ENCODE assay signal across 19 cellular contexts in the genomic region with DNA sequence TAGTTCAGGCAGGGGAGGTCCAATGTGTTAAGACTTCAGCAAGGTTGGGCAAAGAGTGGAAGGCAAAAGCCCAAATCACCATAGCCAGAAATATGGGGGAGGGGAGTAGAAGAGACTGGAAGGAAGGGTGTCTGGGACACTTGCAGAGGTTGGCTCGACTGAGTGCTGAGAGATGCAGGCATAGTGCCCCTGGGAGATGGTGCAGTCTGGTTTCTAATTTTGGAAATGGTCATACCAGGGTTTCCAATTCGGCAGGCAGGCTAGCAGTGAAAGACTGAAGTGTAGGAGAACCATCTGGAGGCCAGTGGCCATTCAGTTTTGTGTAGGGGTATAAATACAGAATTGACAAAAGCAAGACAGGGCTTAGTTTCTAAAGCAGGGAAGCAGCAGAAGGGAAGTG. TPM values are rescaled to one million over a fixed set of nuclear protein-coding genes. Genes with fewer than 3 reads are reported as not detected.
A peak's percentile ranks its signal among the peaks of the same experiment; 100 is the strongest.
DNase-seq lines count a peak whose midpoint lies in the region; ATAC-seq, FAIRE-seq and TF ChIP-seq lines count a peak whose summit lies in the region.
"Had no signal": no experiment of that assay in that cellular context is flagged by ENCODE, and none has a peak within 500 bp of the region (broad histone marks: within the 10 kb centered on the region; RNA-seq: fewer than 3 reads in every experiment).

No MANE protein-coding gene starts in this region.

- peak overlapping the region; percentile 77 for H2BK5ac ChIP-seq in trophoblast cell (ENCODE audit: low read depth, low read length, poor library complexity)

- H3K79me2 ChIP-seq in HepG2 (ENCODE audit: insufficient read depth, low read length) (peaks cover 7% of the 10 kb centered on the region), K562 (ENCODE audit: control insufficient read depth, insufficient read depth, low read length) (peaks cover 2% of the 10 kb centered on the region; the same call in 1 of the 3 replicates), trophoblast cell (ENCODE audit: control insufficient read depth, insufficient read depth, low read length, poor library complexity) (peaks cover 2% of the 10 kb centered on the region)

- H3K4me1 ChIP-seq in HepG2 (ENCODE audit: insufficient read depth, low read length), result peaks cover 83% of the 10 kb centered on the region
- H3K4me1 ChIP-seq in right lobe of liver, result peaks cover 0 to 35% (median 2%) of the 10 kb centered on the region in 4 donors
- H3K4me1 ChIP-seq in K562 (replicated peaks in 1 of 2; ENCODE audit: control insufficient read depth in 2 of 2, insufficient read depth in 2 of 2, low read length in 2 of 2), result peaks cover 14 to 27% of the 10 kb centered on the region in 2 experiments; a peak in 3 of 5 replicates
- H3K4me1 ChIP-seq in trophoblast cell (ENCODE audit: control insufficient read depth in 1 of 2, insufficient read depth in 2 of 2, low read length in 2 of 2), result peaks cover 16 to 25% of the 10 kb centered on the region in 2 experiments
- peaks cover 0 to 38% (median 15%) of the 10 kb centered on the region in 4 donors for H3K4me1 ChIP-seq in tibial artery

- TF ChIP-seq CTCF in HepG2 (CRISPR knock-in tag; IDR thresholded peaks at IDR 0.05) (no peak), right lobe of liver (IDR thresholded peaks at IDR 0.05) (no peak), K562 (IDR thresholded peaks at IDR 0.05 in 2 of 3, conservative IDR thresholded peaks at IDR 0.05 in 1 of 3; ENCODE audit: insufficient read depth in 2 of 3, low read depth in 1 of 3, low read length in 3 of 3) (no peak), tibial artery (IDR thresholded peaks at IDR 0.05) (no peak)

- H3K79me1 ChIP-seq in trophoblast cell (ENCODE audit: low read length), result peaks cover 18% of the 10 kb centered on the region

- intact Hi-C loops in HepG2 (cut with micrococcal nuclease; ENCODE audit: unreplicated experiment) (no loop called here), right lobe of liver (cut with DNase I) (no loop called here), K562 (cut with micrococcal nuclease) (no loop called here), tibial artery (cut with DNase I; ENCODE audit: low total_unique reads) (no loop called here)

- 92% methylated on average over 2 of the region's 2 CpGs for WGBS in HepG2 (ENCODE audit: low lambda C conversion rate)
- 88% methylated on average over 2 of the region's 2 CpGs for WGBS in right lobe of liver (ENCODE audit: insufficient coverage, low coverage, low lambda C conversion rate, missing lambda C conversion rate)
- 66% methylated on average over 2 of the region's 2 CpGs for WGBS in K562 (ENCODE audit: insufficient coverage, low coverage, missing lambda C conversion rate)
- WGBS in trophoblast cell (ENCODE audit: extremely low coverage, insufficient coverage, insufficient read length), result no CpG with 5 or more reads among the region's 2 CpGs

- no peak overlapping the region for H4K12ac ChIP-seq in trophoblast cell (ENCODE audit: low read depth, low read length)

- in situ Hi-C loops in HepG2 (cut with HindIII; ENCODE audit: extremely low pct_ligation_motif_present, low pct_unique_long_range_greater_than_20kb), result no loop called here
- in situ Hi-C loops in K562 (cut with MboI), result no loop called here

- H4K8ac ChIP-seq in trophoblast cell (ENCODE audit: low read depth, low read length), result no peak overlapping the region

- no peak for ATAC-seq in HepG2
- ATAC-seq in right lobe of liver, result no peak
- ATAC-seq in K562, result no peak

- H3K9ac ChIP-seq in HepG2 (ENCODE audit: insufficient read depth, low read depth, low read length) (no peak overlapping the region), K562 (ENCODE audit: insufficient read depth in 1 of 2, low read depth in 2 of 2, low read length in 2 of 2) (no peak overlapping the region), trophoblast cell (ENCODE audit: low read length) (no peak overlapping the region)

- H4K20me1 ChIP-seq in HepG2 (ENCODE audit: insufficient read depth, low read length) (no peaks in the 10 kb centered on the region), K562 (replicated peaks; ENCODE audit: control insufficient read depth, insufficient read depth, low read length) (no peaks in the 10 kb centered on the region)

- H3K18ac ChIP-seq in trophoblast cell (ENCODE audit: low read length), result peak overlapping the region; percentile 68

- peak overlapping the region; percentile 48 for H3K27ac ChIP-seq in HepG2 (ENCODE audit: extremely low read length, insufficient read depth, low read length)
- no peak overlapping the region for H3K27ac ChIP-seq in right lobe of liver
- no peak overlapping the region for H3K27ac ChIP-seq in K562 (ENCODE audit: extremely low read depth, low read depth, low read length)
- peak overlapping the region; percentile 16 for H3K27ac ChIP-seq in trophoblast cell (ENCODE audit: low read depth, low read length)
- peak overlapping the region; percentile 21 to 25 for H3K27ac ChIP-seq in tibial artery
- H3K27ac ChIP-seq: C4-2B had no signal

- TF ChIP-seq POLR2A in HepG2 (IDR thresholded peaks at IDR 0.05; ENCODE audit: insufficient read depth in 1 of 2, low read depth in 2 of 2, low read length in 2 of 2) (no peak), right lobe of liver (IDR thresholded peaks at IDR 0.05) (no peak), K562 (conservative IDR thresholded peaks at IDR 0.05) (no peak)

- CTCF ChIA-PET in HepG2 (lab: Yijun Ruan, JAX; ENCODE audit: low intra/inter-chr PET ratio, low total read pairs), result no interaction called here
- CTCF ChIA-PET in K562 (lab: Yijun Ruan, JAX; ENCODE audit: low intra/inter-chr PET ratio), result no interaction called here

- FAIRE-seq in HepG2 (lab: Jason Lieb, UNC), result no peak
- no peak for FAIRE-seq in K562 (lab: Jason Lieb, UNC)
- FAIRE-seq: A204.1, D721Med, G401.6, GM12892 had no signal

- H3K4me2 ChIP-seq in HepG2 (ENCODE audit: low read depth, low read length), result no peak overlapping the region
- H3K4me2 ChIP-seq in K562 (ENCODE audit: insufficient read depth, low read length), result no peak overlapping the region
- no peak overlapping the region for H3K4me2 ChIP-seq in trophoblast cell (ENCODE audit: low read length)

- peak overlapping the region; percentile 84 for H2BK12ac ChIP-seq in trophoblast cell (ENCODE audit: low read length)

- H3K23ac ChIP-seq in trophoblast cell (ENCODE audit: low read length), result no peak overlapping the region

- BruUV-seq in HepG2 (replicated peaks; lab: Mats Ljungman, UMichigan) (no TSS peak), K562 (replicated peaks; lab: Mats Ljungman, UMichigan) (no TSS peak)

- H3K27me3 ChIP-seq in HepG2 (ENCODE audit: control insufficient read depth in 1 of 2, insufficient read depth in 2 of 2, low read length in 2 of 2) (no peaks in the 10 kb centered on the region), right lobe of liver (no peaks in the 10 kb centered on the region), K562 (ENCODE audit: control insufficient read depth in 2 of 2, insufficient read depth in 2 of 2, low read length in 2 of 2) (no peaks in the 10 kb centered on the region), trophoblast cell (ENCODE audit: insufficient read depth, low read length) (no peaks in the 10 kb centered on the region), tibial artery (no peaks in the 10 kb centered on the region)

- H3K4me3 ChIP-seq in HepG2 (replicated peaks in 1 of 3; ENCODE audit: insufficient read depth in 1 of 3, low read depth in 2 of 3, low read length in 3 of 3) (no peak overlapping the region), right lobe of liver (no peak overlapping the region), K562 (no peak overlapping the region), trophoblast cell (ENCODE audit: low read depth, low read length) (no peak overlapping the region), tibial artery (no peak overlapping the region)

- no peaks in the 10 kb centered on the region for H3K9me3 ChIP-seq in HepG2 (ENCODE audit: low read length)
- no peaks in the 10 kb centered on the region for H3K9me3 ChIP-seq in right lobe of liver
- H3K9me3 ChIP-seq in K562 (replicated peaks; ENCODE audit: control insufficient read depth, insufficient read depth, low read depth, low read length), result no peaks in the 10 kb centered on the region
- H3K9me3 ChIP-seq in trophoblast cell (ENCODE audit: insufficient read depth, low read depth, low read length), result no peaks in the 10 kb centered on the region
- no peaks in the 10 kb centered on the region for H3K9me3 ChIP-seq in tibial artery

- no peak for TF ChIP-seq EP300 in HepG2 (IDR thresholded peaks at IDR 0.05; ENCODE audit: low read depth in 2 of 2, low read length in 2 of 2)
- no peak for TF ChIP-seq EP300 in HepG2 (CRISPR knock-in tag; IDR thresholded peaks at IDR 0.05; ENCODE audit: borderline replicate concordance)
- no peak for TF ChIP-seq EP300 in K562 (IDR thresholded peaks at IDR 0.05; ENCODE audit: low read length)

- no peaks in the 10 kb centered on the region for H3K9me1 ChIP-seq in K562 (ENCODE audit: control insufficient read depth, insufficient read depth, low read length)

- H4K91ac ChIP-seq in trophoblast cell (ENCODE audit: low read depth, low read length), result peak overlapping the region; percentile 57

- H3K14ac ChIP-seq in trophoblast cell (ENCODE audit: low read length), result peak overlapping the region; percentile 57

- H2AFZ ChIP-seq in HepG2 (ENCODE audit: low read length), result no peak overlapping the region
- no peak overlapping the region for H2AFZ ChIP-seq in K562 (ENCODE audit: low read depth, low read length)
- H2AFZ ChIP-seq in trophoblast cell (ENCODE audit: insufficient read depth, low read length, poor library complexity), result no peak overlapping the region

- no peak for TF ChIP-seq RAD21 in HepG2 (CRISPR knock-in tag; IDR thresholded peaks at IDR 0.05)
- no peak for TF ChIP-seq RAD21 in K562 (CRISPR knock-in tag; conservative IDR thresholded peaks at IDR 0.05 in 1 of 2, IDR thresholded peaks at IDR 0.05 in 1 of 2)

- POLR2A ChIA-PET in HepG2 (lab: Yijun Ruan, JAX), result interaction anchor here (0.9 to 1.2 kb wide), 5 partner anchors 19 to 552 kb away, joined by 3 to 5 read pairs (median 4); a partner anchor contains a TSS
- POLR2A ChIA-PET in K562 (lab: Yijun Ruan, JAX), result no interaction called here

- H3K4ac ChIP-seq in trophoblast cell (ENCODE audit: low read depth, low read length), result peak overlapping the region; percentile 58

- DNase-seq in HepG2 (ENCODE audit: low spot score), result no peak
- no peak for DNase-seq in right lobe of liver
- no peak for DNase-seq in K562 (ENCODE audit: extremely low read depth in 1 of 4, low spot score in 3 of 4)
- no peak for DNase-seq in trophoblast cell
- DNase-seq in tibial artery, result no peak
- no peak for DNase-seq in activated CD4-positive, alpha-beta T cell treated with anti-CD3 and anti-CD28 coated beads for 4 hours
- DNase-seq in NCI-H2196 (lab: John Stamatoyannopoulos, UW; ENCODE audit: unreplicated experiment), result no peak
- DNase-seq in GDM1 (lab: John Stamatoyannopoulos, UW), result no peak
- DNase-seq: CD4-positive, alpha-beta memory T cell; DMS153; DMS79 treated with DMSO at 0.1 percent for 48 hours; EL; GOT3; H9 had no signal

- H3K36me3 ChIP-seq in HepG2 (replicated peaks in 1 of 2; ENCODE audit: control insufficient read depth in 1 of 2, insufficient read depth in 2 of 2, low read length in 2 of 2), result no peaks in the 10 kb centered on the region; a peak in 1 of 5 replicates
- H3K36me3 ChIP-seq in right lobe of liver, result no peaks in the 10 kb centered on the region
- no peaks in the 10 kb centered on the region; the same call in 2 of the 3 replicates for H3K36me3 ChIP-seq in K562 (ENCODE audit: control insufficient read depth, insufficient read depth, low read length)
- H3K36me3 ChIP-seq in trophoblast cell (ENCODE audit: control insufficient read depth in 1 of 2, insufficient read depth in 2 of 2, low read length in 2 of 2), result peaks cover 0 to 2% of the 10 kb centered on the region in 2 experiments
- H3K36me3 ChIP-seq in tibial artery, result no peaks in the 10 kb centered on the region

- peak overlapping the region; percentile 87 for H2AK5ac ChIP-seq in trophoblast cell (ENCODE audit: low read length)

- peak overlapping the region; percentile 53 for H2BK120ac ChIP-seq in trophoblast cell (ENCODE audit: insufficient read depth, low read length, poor library complexity)

RNA-seq across cellular contexts. Expression of a gene that starts 6.2 kb away (rescaled TPM):
- 51.6 and 68.8 TPM in 2 replicates for total RNA-seq in HepG2 (2016; rRNA removed; fragmentation: Illumina TruSeq; extraction: Trizol)
- total RNA-seq in HepG2 (2016; cell fraction: cytosol; rRNA removed; fragmentation: Illumina TruSeq; extraction: Trizol; ENCODE audit: low read depth), result 10.0 and 11.5 TPM in 2 replicates
- 47.5 and 62.1 TPM in 2 replicates for total RNA-seq in HepG2 (2016; cell fraction: insoluble cytoplasmic fraction; rRNA removed; fragmentation: Illumina TruSeq; extraction: Trizol)
- total RNA-seq in HepG2 (2016; cell fraction: membrane; rRNA removed; fragmentation: Illumina TruSeq; extraction: Trizol), result 48.3 and 49.1 TPM in 2 replicates
- total RNA-seq in HepG2 (2016; cell fraction: nucleus; rRNA removed; fragmentation: Illumina TruSeq; extraction: Trizol), result 43.8 and 44.8 TPM in 2 replicates
- 11.0 and 12.6 TPM in 2 replicates for polyA plus RNA-seq in HepG2 (2011; rRNA removed)
- polyA plus RNA-seq in HepG2 (2011; cell fraction: cytosol; rRNA removed), result 6.4 and 7.3 TPM in 2 replicates
- polyA plus RNA-seq in HepG2 (2011; cell fraction: nucleus; rRNA removed), result 11.9 and 15.1 TPM in 2 replicates
- 18.9 and 24.1 TPM in 2 replicates for polyA plus RNA-seq in HepG2 (2012)
- polyA plus RNA-seq in HepG2 (2016; cell fraction: cytosol; fragmentation: Illumina TruSeq; extraction: Trizol; ENCODE audit: low read depth), result 4.1 and 6.0 TPM in 2 replicates
- polyA plus RNA-seq in HepG2 (2016; cell fraction: insoluble cytoplasmic fraction; fragmentation: Illumina TruSeq; extraction: Trizol; ENCODE audit: low read depth), result 33.9 and 34.3 TPM in 2 replicates
- 18.7 and 19.9 TPM in 2 replicates for polyA plus RNA-seq in HepG2 (2016; cell fraction: membrane; fragmentation: Illumina TruSeq; extraction: Trizol; ENCODE audit: low read depth)
- polyA plus RNA-seq in HepG2 (2016; cell fraction: nucleus; fragmentation: Illumina TruSeq; extraction: Trizol; ENCODE audit: insufficient read depth, low read depth), result 16.2 and 18.6 TPM in 2 replicates
- polyA minus RNA-seq in HepG2 (2011; rRNA and poly(A)+ RNA removed; ENCODE audit: low replicate concordance), result 4.7 and 17.9 TPM in 2 replicates
- 17.1 and 17.5 TPM in 2 replicates for polyA minus RNA-seq in HepG2 (2011; cell fraction: cytosol; rRNA and poly(A)+ RNA removed)
- polyA minus RNA-seq in HepG2 (2011; cell fraction: nucleus; rRNA and poly(A)+ RNA removed), result 74.5 and 98.8 TPM in 2 replicates
- 10 to 100 TPM; 10.6 to 14.8 (median 12.3) TPM for total RNA-seq in right lobe of liver
- total RNA-seq in K562 (2011; cell fraction: chromatin; rRNA removed; ENCODE audit: low replicate concordance), result 9.1 and 30.1 TPM in 2 replicates
- total RNA-seq in K562 (2011; cell fraction: nucleolus; rRNA removed), result 3.4 and 5.7 TPM in 2 replicates
- total RNA-seq in K562 (2011; cell fraction: nucleoplasm; rRNA removed), result 10.6 and 16.4 TPM in 2 replicates
- 1.8 and 2.7 TPM in 2 replicates for total RNA-seq in K562 (2014; rRNA removed)
- 4.3 and 5.4 TPM in 2 replicates for total RNA-seq in K562 (2014; rRNA removed; fragmentation: Illumina TruSeq; extraction: Trizol)
- 3.8 and 4.1 TPM in 2 replicates for total RNA-seq in K562 (2015; rRNA removed; fragmentation: Illumina TruSeq; extraction: Trizol)
- 3.8 and 4.5 TPM in 2 replicates for total RNA-seq in K562 (2021)
- 5.5 and 6.1 TPM in 2 replicates for polyA plus RNA-seq in K562 (2011; rRNA removed)
- 1.8 and 2.1 TPM in 2 replicates for polyA plus RNA-seq in K562 (2011; cell fraction: cytosol; rRNA removed)
- polyA plus RNA-seq in K562 (2011; cell fraction: nucleus; rRNA removed), result 11.2 and 12.4 TPM in 2 replicates
- 2.0 and 2.7 TPM in 2 replicates for polyA plus RNA-seq in K562 (2012)
- 2.7 and 3.0 TPM in 2 replicates for polyA plus RNA-seq in K562 (2014; fragmentation: Illumina TruSeq; extraction: Trizol)
- under 1 TPM; 0.53 to 0.95 TPM for polyA plus RNA-seq in K562 (2014; fragmentation: Nextera tagmentation; extraction: Ambion mirVana)
- 4.9 and 5.9 TPM in 2 replicates for polyA plus RNA-seq in K562 (2014; rRNA removed)
- polyA minus RNA-seq in K562 (2011; rRNA and poly(A)+ RNA removed), result 9.4 and 11.6 TPM in 2 replicates
- polyA minus RNA-seq in K562 (2011; cell fraction: cytosol; rRNA and poly(A)+ RNA removed), result 2.3 and 2.6 TPM in 2 replicates
- 8.6 and 19.4 TPM in 2 replicates for polyA minus RNA-seq in K562 (2011; cell fraction: nucleus; rRNA and poly(A)+ RNA removed)
- 21.4 and 22.5 TPM in 2 replicates for polyA plus RNA-seq in trophoblast cell (2013)

Comparison
In these comparisons a context has a peak if more than half of its experiments do, and no peak if none do; other contexts are left out.
1. H3K27ac ChIP-seq: peak in HepG2 (single experiment), trophoblast cell (single experiment) and tibial artery (2 of 2); none in right lobe of liver (0 of 3) and K562 (single experiment).